8 cellular contexts compared by ENCODE assay signal in the genomic region with DNA sequence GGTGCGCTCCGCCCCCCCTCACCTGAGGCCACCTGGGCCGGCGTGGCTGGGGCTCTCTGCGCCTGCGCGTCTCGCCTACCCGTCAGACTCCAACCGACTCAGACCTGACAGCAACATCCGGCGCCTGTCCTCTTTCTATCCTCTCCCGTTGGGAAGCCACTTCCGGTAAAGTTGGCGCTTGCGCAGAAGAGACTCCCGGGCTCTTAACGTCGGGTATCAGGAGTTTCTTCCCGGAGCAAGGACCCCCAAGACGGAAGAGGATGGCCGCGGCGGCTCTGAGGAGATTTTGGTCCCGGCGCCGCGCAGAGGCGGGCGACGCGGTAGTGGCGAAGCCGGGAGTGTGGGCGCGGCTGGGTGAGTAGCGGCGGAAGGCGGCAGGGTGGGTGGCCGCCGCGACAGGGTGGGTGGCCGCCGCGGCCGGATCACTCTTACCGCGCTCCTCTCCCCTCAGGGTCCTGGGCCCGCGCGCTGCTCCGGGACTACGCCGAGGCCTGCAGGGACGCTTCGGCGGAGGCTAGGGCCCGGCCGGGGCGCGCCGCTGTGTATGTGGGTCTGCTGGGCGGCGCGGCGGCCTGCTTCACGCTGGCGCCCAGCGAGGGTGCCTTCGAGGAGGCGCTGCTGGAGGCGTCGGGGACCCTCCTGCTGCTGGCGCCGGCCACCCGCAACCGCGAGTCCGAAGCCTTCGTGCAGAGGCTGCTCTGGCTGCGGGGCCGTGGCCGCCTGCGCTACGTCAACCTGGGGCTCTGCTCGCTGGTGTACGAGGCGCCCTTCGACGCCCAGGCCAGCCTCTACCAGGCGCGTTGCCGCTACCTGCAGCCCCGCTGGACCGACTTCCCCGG. TPM values are rescaled to one million over a fixed set of nuclear protein-coding genes. Genes with fewer than 3 reads are reported as not detected.
DNase-seq lines count a peak whose midpoint lies in the region; ATAC-seq and TF ChIP-seq lines count a peak whose summit lies in the region.

A gene (plus strand): TSS at position 249 of the 839 bp plus-strand sequence. CDS start 12 bp downstream, at position 261.
A gene (minus strand): TSS at position 77 of the 839 bp plus-strand sequence. CDS start 229 bp downstream, outside the sequence.

- H3K4ac ChIP-seq in IMR-90 (ENCODE audit: low read depth, low read length), result peak within 1 kb of the TSS; percentile 98

- H3K4me3 ChIP-seq in IMR-90 (ENCODE audit: insufficient read depth, low read depth, low read length), result peak within 1 kb of the TSS; percentile 86
- H3K4me3 ChIP-seq in mucosa of descending colon, result peak within 1 kb of the TSS; percentile 89

- ATAC-seq in GM21526 (IDR thresholded peaks at IDR 0.05; ENCODE audit: low FRiP score, unreplicated experiment), result peak; percentile 72
- ATAC-seq in IMR-90 (ENCODE audit: low read depth), result peak; percentile 90
- ATAC-seq in mucosa of descending colon, result peak; percentile 95

- peak within 1 kb of the TSS; percentile 96 to 100 for H4K8ac ChIP-seq in IMR-90 (ENCODE audit: low read depth in 2 of 2, low read length in 2 of 2)

- in situ Hi-C loops in IMR-90 (cut with MboI; ENCODE audit: low sequenced_read_pairs), result no loop called here

- peak within 1 kb of the TSS; percentile 54 for H3K56ac ChIP-seq in IMR-90 (ENCODE audit: extremely low read depth, insufficient read depth, low read length)

- POLR2A ChIA-PET in IMR-90 (lab: Charles Lee; ENCODE audit: unreplicated experiment), result no interaction called here

- H3K27me3 ChIP-seq in IMR-90 (ENCODE audit: control insufficient read depth, insufficient read depth, low read length), result no peaks in the 10 kb centered on the region

- H2AFZ ChIP-seq in IMR-90 (replicated peaks; ENCODE audit: low read length, poor library complexity), result peak within 1 kb of the TSS; percentile 96

- peaks cover 15 to 52% of the 10 kb centered on the region in 2 experiments for H3K79me1 ChIP-seq in IMR-90 (ENCODE audit: low read depth in 1 of 2, low read length in 2 of 2)

- TF ChIP-seq RAD21 in IMR-90 (IDR thresholded peaks at IDR 0.05; ENCODE audit: low read length), result no peak

- no peaks in the 10 kb centered on the region for H3K9me3 ChIP-seq in IMR-90 (ENCODE audit: control insufficient read depth, insufficient read depth, low read length)
- H3K9me3 ChIP-seq in mucosa of descending colon, result no peaks in the 10 kb centered on the region

- H3K27ac ChIP-seq in IMR-90 (ENCODE audit: insufficient read depth, low read length) (peak within 1 kb of the TSS; percentile 68), epithelial cell of prostate (peak within 1 kb of the TSS; percentile 70)

- H3K36me3 ChIP-seq in IMR-90 (ENCODE audit: control insufficient read depth, insufficient read depth, low read length) (peaks cover 24% of the 10 kb centered on the region), mucosa of descending colon (ENCODE audit: low read depth) (no peaks in the 10 kb centered on the region)

- peaks cover 12% of the 10 kb centered on the region for H3K4me1 ChIP-seq in IMR-90 (ENCODE audit: control insufficient read depth, insufficient read depth, low read length)
- H3K4me1 ChIP-seq in mucosa of descending colon (ENCODE audit: low read depth), result peaks cover 18% of the 10 kb centered on the region

- dilution Hi-C loops in IMR-90 (cut with HindIII; ENCODE audit: low sequenced_read_pairs, unreplicated experiment), result no loop called here

- CTCF ChIA-PET in Calu3 (lab: Charles Lee) (no interaction called here), IMR-90 (lab: Yijun Ruan, JAX) (no interaction called here)

- H2AK9ac ChIP-seq in IMR-90 (replicated peaks; ENCODE audit: low read depth, low read length, poor library complexity), result peak within 1 kb of the TSS; percentile 97

- TF ChIP-seq CTCF in Calu3 (IDR thresholded peaks at IDR 0.05; ENCODE audit: unreplicated experiment), result no peak
- no peak for TF ChIP-seq CTCF in IMR-90 (conservative IDR thresholded peaks at IDR 0.05; ENCODE audit: low read depth, low read length)
- TF ChIP-seq CTCF in mucosa of descending colon (IDR thresholded peaks at IDR 0.05), result no peak

- H2BK5ac ChIP-seq in IMR-90 (ENCODE audit: low read depth, low read length, poor library complexity, severe bottlenecking), result peak within 1 kb of the TSS; percentile 71

- peak within 1 kb of the TSS; percentile 67 for H2BK120ac ChIP-seq in IMR-90 (ENCODE audit: low read depth, low read length)

- peak within 1 kb of the TSS; percentile 87 for H3K23ac ChIP-seq in IMR-90 (ENCODE audit: low read depth, low read length)

- peaks cover 9% of the 10 kb centered on the region for H3K9me1 ChIP-seq in IMR-90 (ENCODE audit: insufficient read depth, low read length)

- H2AK5ac ChIP-seq in IMR-90 (ENCODE audit: low read depth, low read length), result peak within 1 kb of the TSS; percentile 99

- peak within 1 kb of the TSS; percentile 40 for H3K18ac ChIP-seq in IMR-90 (ENCODE audit: low read depth, low read length)

- intact Hi-C loops in Calu3 (cut with micrococcal nuclease; ENCODE audit: unreplicated experiment) (no loop called here), IMR-90 (cut with micrococcal nuclease) (loop anchor here (5.0 kb wide), 1 partner anchor 56 kb away; a partner anchor contains a TSS), mucosa of descending colon (cut with DNase I, micrococcal nuclease) (no loop called here)

- DNase-seq in Calu3 (peak; percentile 93), IMR-90 (peak; percentile 98), OCI-M1 (lab: John Stamatoyannopoulos, UW) (peak; percentile 100), activated T-cell treated with anti-CD3 and anti-CD28 coated beads for 4 hours (peak; percentile 90), epithelial cell of prostate (ENCODE audit: low read depth, low spot score) (peak; percentile 88), mucosa of descending colon (peak; percentile 97 to 98 (median 97))
- DNase-seq in stimulated activated CD8-positive, alpha-beta memory T cell treated with anti-CD3 and anti-CD28 coated beads, Interleukin-4, amount 100 ng/mL, for 24 hours (ENCODE audit: low read depth), result peak; percentile 91

- H3K36me3 Mint-ChIP-seq in Calu3 (ENCODE audit: insufficient read depth, unreplicated experiment), result peaks cover 41% of the 10 kb centered on the region

- WGBS in IMR-90 (ENCODE audit: extremely low coverage in 2 of 2, insufficient read length in 1 of 2), 2 experiments, result 2% methylated on average over 41 of the region's 96 CpGs; no CpG with 5 or more reads in 1 of the 2 experiments

- peaks cover 6% of the 10 kb centered on the region for H4K20me1 ChIP-seq in IMR-90 (ENCODE audit: insufficient read depth, low read length)

- no peaks in the 10 kb centered on the region for H3K4me1 Mint-ChIP-seq in Calu3 (ENCODE audit: low read depth, unreplicated experiment)

- no peak within 1 kb of the TSS; the same call in none of the 2 replicates for H2BK20ac ChIP-seq in IMR-90 (ENCODE audit: low read depth, low read length)

- peak; percentile 72 for TF ChIP-seq POLR2A in IMR-90 (IDR thresholded peaks at IDR 0.05; ENCODE audit: low read depth, low read length)

- no TSS peak for BruUV-seq in Calu3 (replicated peaks; lab: Mats Ljungman, UMichigan)
- BruUV-seq in IMR-90 (replicated peaks; lab: Mats Ljungman, UMichigan), result no TSS peak

- H3K4me3 Mint-ChIP-seq in Calu3 (ENCODE audit: low read depth, unreplicated experiment), result peak within 1 kb of the TSS; percentile 89

- H3K9me3 Mint-ChIP-seq in Calu3 (ENCODE audit: low read depth, unreplicated experiment), result no peaks in the 10 kb centered on the region

- H3K27ac Mint-ChIP-seq in Calu3 (ENCODE audit: unreplicated experiment), result peak within 1 kb of the TSS; percentile 79

- peak within 1 kb of the TSS; percentile 5; the same call in 1 of the 3 replicates for H2BK15ac ChIP-seq in IMR-90 (ENCODE audit: low read depth, low read length)

- peak within 1 kb of the TSS; percentile 95 for H3K14ac ChIP-seq in IMR-90 (replicated peaks; ENCODE audit: low read depth, low read length)

- H3K27me3 Mint-ChIP-seq in Calu3 (ENCODE audit: unreplicated experiment), result no peaks in the 10 kb centered on the region

- peak within 1 kb of the TSS; percentile 98 for H4K5ac ChIP-seq in IMR-90 (ENCODE audit: low read depth, low read length)

- H4K91ac ChIP-seq in IMR-90 (ENCODE audit: insufficient read depth, low read depth, low read length), result peak within 1 kb of the TSS; percentile 95

- peak within 1 kb of the TSS; percentile 99 for H3K4me2 ChIP-seq in IMR-90 (ENCODE audit: low read depth, low read length)

- H3K9ac ChIP-seq in IMR-90 (ENCODE audit: low read depth, low read length), result peak within 1 kb of the TSS; percentile 80

TF ChIP-seq in IMR-90, 13 proteins besides CTCF, POLR2A, EP300 and RAD21:
- TF ChIP-seq RFX5 (IDR thresholded peaks at IDR 0.05; ENCODE audit: low read depth, low read length) (no peak), BHLHE40 (IDR thresholded peaks at IDR 0.05; ENCODE audit: low read depth, low read length) (0 out of 2 replicates have a peak, but pooled peaks have one; percentile 2), MXI1 (IDR thresholded peaks at IDR 0.05; ENCODE audit: borderline replicate concordance, low read depth, low read length) (peak; percentile 48; the same call in 1 of the 2 replicates), MAZ (IDR thresholded peaks at IDR 0.05; ENCODE audit: borderline replicate concordance, low read depth, low read length) (peak; percentile 60; the same call in 1 of the 2 replicates)

RNA-seq across cellular contexts. Expression of the first gene that starts in this region (rescaled TPM):
- total RNA-seq in Calu3 (2022), result 15.3 and 17.8 TPM in 2 replicates
- 13.4 and 13.9 TPM in 2 replicates for total RNA-seq in IMR-90 (2012; rRNA removed)
- polyA plus RNA-seq in IMR-90 (2012; rRNA removed), result 9.3 and 10.8 TPM in 2 replicates
- 13.5 and 20.9 TPM in 2 replicates for polyA plus RNA-seq in IMR-90 (2012; cell fraction: cytosol; rRNA removed)
- 5.5 and 16.3 TPM in 2 replicates for polyA plus RNA-seq in IMR-90 (2012; cell fraction: nucleus; rRNA removed; ENCODE audit: low replicate concordance)
- total RNA-seq in mucosa of descending colon, result 10 to 100 TPM; 18.5 to 25.0 (median 22.7) TPM

RNA-seq across cellular contexts. Expression of the second gene that starts in this region (rescaled TPM):
- 37.8 and 46.0 TPM in 2 replicates for total RNA-seq in Calu3 (2022)
- 53.6 and 61.5 TPM in 2 replicates for total RNA-seq in IMR-90 (2012; rRNA removed)
- polyA plus RNA-seq in IMR-90 (2012; rRNA removed), result 78.0 and 110 TPM in 2 replicates
- polyA plus RNA-seq in IMR-90 (2012; cell fraction: cytosol; rRNA removed), result 74.0 and 129 TPM in 2 replicates
- 108 and 239 TPM in 2 replicates for polyA plus RNA-seq in IMR-90 (2012; cell fraction: nucleus; rRNA removed; ENCODE audit: low replicate concordance)
- 10 to 100 TPM; 34.0 to 55.8 (median 55.2) TPM for total RNA-seq in mucosa of descending colon

Comparison
In these comparisons a context has a peak if more than half of its experiments do, and no peak if none do; other contexts are left out.
1. Peak in every context shown above with its lines: DNase-seq, ATAC-seq, H3K4me3 ChIP-seq and H3K27ac ChIP-seq.